Comparison of ENCODE assay signal across 21 cellular contexts in genomic region chr2:96354492-96354891, GRCh38.
"Had no signal": no experiment of that assay in that cellular context is flagged by ENCODE, and none has a peak within 500 bp of the region (broad histone marks: within the 10 kb centered on the region; RNA-seq: fewer than 3 reads in every experiment).

No MANE protein-coding gene starts in this region.

- H3K27ac Mint-ChIP-seq: activated naive CD8-positive, alpha-beta T cell treated with anti-CD3 and anti-CD28 coated beads, Interleukin-2, amount 10 ng/mL, durations not matched to agents 7 days and 5 days; activated T-helper 1 cell treated with anti-CD3 and anti-CD28 coated beads, Interleukin-12 subunit alpha, Interleukin-12 subunit beta, Interleukin-2, Interleukin-4 antibody, amounts not matched to agents 30 ng/mL and 10 ng/mL and 1 ng/mL, durations not matched to agents 14 hours and 24 hours and 36 hours; stimulated activated naive CD8-positive, alpha-beta T cell treated with anti-CD3 and anti-CD28 coated beads, Interleukin-15, Interleukin-2, amounts not matched to agents 100 ng/mL and 50 ng/mL, for 24 hours had no signal

- H3K4me1 ChIP-seq: body of pancreas, colonic mucosa had no signal

- H3K27me3 ChIP-seq: body of pancreas, colonic mucosa, esophagus muscularis mucosa, suprapubic skin, upper lobe of left lung had no signal

- H3K9me3 ChIP-seq: body of pancreas, colonic mucosa, esophagus muscularis mucosa, suprapubic skin, upper lobe of left lung had no signal

- FAIRE-seq: keratinocyte had no signal

- H3K4me1 Mint-ChIP-seq: nephron progenitor cell had no signal

- H3K4me3 Mint-ChIP-seq: activated naive CD8-positive, alpha-beta T cell treated with anti-CD3 and anti-CD28 coated beads, Interleukin-2, amount 10 ng/mL, durations not matched to agents 7 days and 5 days; activated T-helper 1 cell treated with anti-CD3 and anti-CD28 coated beads, Interleukin-12 subunit alpha, Interleukin-12 subunit beta, Interleukin-2, Interleukin-4 antibody, amounts not matched to agents 30 ng/mL and 10 ng/mL and 1 ng/mL, durations not matched to agents 14 hours and 24 hours and 36 hours; nephron progenitor cell; stimulated activated naive CD8-positive, alpha-beta T cell treated with anti-CD3 and anti-CD28 coated beads, Interleukin-15, Interleukin-2, amounts not matched to agents 100 ng/mL and 50 ng/mL, for 24 hours had no signal

- ATAC-seq: body of pancreas had no signal

- H3K9me3 Mint-ChIP-seq: activated naive CD8-positive, alpha-beta T cell treated with anti-CD3 and anti-CD28 coated beads, Interleukin-2, amount 10 ng/mL, durations not matched to agents 7 days and 5 days; activated T-helper 1 cell treated with anti-CD3 and anti-CD28 coated beads, Interleukin-12 subunit alpha, Interleukin-12 subunit beta, Interleukin-2, Interleukin-4 antibody, amounts not matched to agents 30 ng/mL and 10 ng/mL and 1 ng/mL, durations not matched to agents 14 hours and 24 hours and 36 hours; nephron progenitor cell; stimulated activated naive CD8-positive, alpha-beta T cell treated with anti-CD3 and anti-CD28 coated beads, Interleukin-15, Interleukin-2, amounts not matched to agents 100 ng/mL and 50 ng/mL, for 24 hours had no signal

- DNase-seq: activated CD4-positive, alpha-beta T cell treated with anti-CD3 and anti-CD28 coated beads for 1 hour; activated CD4-positive, alpha-beta T cell treated with anti-CD3 and anti-CD28 coated beads, Interleukin-2, amount 50 U/mL, for 48 hours; activated naive CD8-positive, alpha-beta T cell treated with anti-CD3 and anti-CD28 coated beads, Interleukin-2, amount 10 ng/mL, durations not matched to agents 7 days and 5 days; activated T-cell treated with anti-CD3 and anti-CD28 coated beads for 4 hours; amygdala; body of pancreas; central memory CD4-positive, alpha-beta T cell; colonic mucosa; hypothalamus; nephron progenitor cell; nucleus accumbens; posterior cingulate gyrus; stimulated activated CD4-positive, alpha-beta T cell treated with anti-CD3 and anti-CD28 coated beads, Interleukin-12 subunit alpha, Interleukin-12 subunit beta, amount 100 ng/mL, for 4 hours; stimulated activated CD4-positive, alpha-beta T cell treated with anti-CD3 and anti-CD28 coated beads, Interleukin-1b, Interleukin-23, amount 100 ng/mL, for 48 hours; upper lobe of left lung; WERI-Rb-1 had no signal

- H3K36me3 ChIP-seq: colonic mucosa, esophagus muscularis mucosa, suprapubic skin, upper lobe of left lung had no signal

- H3K27me3 Mint-ChIP-seq: activated naive CD8-positive, alpha-beta T cell treated with anti-CD3 and anti-CD28 coated beads, Interleukin-2, amount 10 ng/mL, durations not matched to agents 7 days and 5 days; stimulated activated naive CD8-positive, alpha-beta T cell treated with anti-CD3 and anti-CD28 coated beads, Interleukin-15, Interleukin-2, amounts not matched to agents 100 ng/mL and 50 ng/mL, for 24 hours had no signal

- H3K27ac ChIP-seq: body of pancreas, colonic mucosa, suprapubic skin, WERI-Rb-1 had no signal

- H3K4me3 ChIP-seq: body of pancreas, colonic mucosa, esophagus muscularis mucosa, suprapubic skin, upper lobe of left lung had no signal
